26 cellular contexts compared by ENCODE assay signal in the genomic region with DNA sequence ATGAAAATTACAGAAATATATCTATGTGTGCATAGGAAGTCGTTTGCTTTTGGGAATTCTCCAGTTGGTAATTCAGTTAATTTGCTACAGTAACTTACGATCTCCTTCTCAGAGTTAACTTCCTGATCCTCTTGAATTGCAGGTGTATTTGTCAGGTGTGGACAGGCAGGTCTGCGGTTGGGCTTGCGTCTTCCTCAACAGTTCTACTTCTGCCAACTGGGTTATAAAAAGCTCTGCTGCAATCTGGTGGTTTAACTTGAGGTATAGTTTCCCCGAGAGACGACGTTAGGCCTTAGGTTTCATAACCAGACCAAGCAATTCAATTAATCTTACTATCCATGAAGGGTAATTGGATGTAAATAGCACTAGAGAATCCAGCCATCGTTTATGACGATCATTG.
"Had no signal": no experiment of that assay in that cellular context is flagged by ENCODE, and none has a peak within 500 bp of the region (broad histone marks: within the 10 kb centered on the region; RNA-seq: fewer than 3 reads in every experiment).

No MANE protein-coding gene starts in this region.

- H3K36me3 ChIP-seq: gastrocnemius medialis, left lung, prostate gland, right atrium auricular region, suprapubic skin, vagina had no signal

- H3K27me3 ChIP-seq: gastrocnemius medialis, left lung, right atrium auricular region, suprapubic skin, vagina had no signal

- H3K9me3 ChIP-seq: gastrocnemius medialis, left lung, prostate gland, right atrium auricular region, suprapubic skin, vagina had no signal

- H3K4me1 ChIP-seq: gastrocnemius medialis, left lung, prostate gland, right atrium auricular region, suprapubic skin had no signal

- H3K4me2 ChIP-seq: smooth muscle cell had no signal

- DNase-seq: cortex of kidney; effector CD4-positive, alpha-beta T cell; foreskin fibroblast; gastrocnemius medialis; head of caudate nucleus; kidney; left lung; mesenchymal stem cell; naive thymus-derived CD4-positive, alpha-beta T cell; nephron progenitor cell; nucleus accumbens; stimulated activated CD4-positive, alpha-beta T cell treated with anti-CD3 and anti-CD28 coated beads, Interleukin-12 subunit alpha, Interleukin-12 subunit beta, amount 100 ng/mL, for 4 hours; stimulated activated CD4-positive, alpha-beta T cell treated with anti-CD3 and anti-CD28 coated beads, Interleukin-1b, Interleukin-23, amount 100 ng/mL, for 48 hours; stimulated activated CD4-positive, alpha-beta T cell treated with anti-CD3 and anti-CD28 coated beads, Interleukin-4, amount 100 ng/mL, for 1 hour; stimulated activated CD8-positive, alpha-beta memory T cell treated with anti-CD3 and anti-CD28 coated beads, Interleukin-4, amount 100 ng/mL, for 48 hours; stimulated activated naive CD4-positive, alpha-beta T cell; stimulated activated naive CD8-positive, alpha-beta T cell treated with anti-CD3 and anti-CD28 coated beads, Interleukin-15, amount 100 ng/mL, for 72 hours; trophoblast cell had no signal

- H3K4me3 ChIP-seq: gastrocnemius medialis, left lung, prostate gland, right atrium auricular region, smooth muscle cell, suprapubic skin, vagina had no signal

- ATAC-seq: esophagus mucosa; gastrocnemius medialis; left lung; naive thymus-derived CD4-positive, alpha-beta T cell; sciatic nerve; stimulated activated naive CD8-positive, alpha-beta T cell treated with anti-CD3 and anti-CD28 coated beads, Interleukin-15, amount 100 ng/mL, for 72 hours had no signal

- H3K27ac ChIP-seq: epithelial cell of prostate, gastrocnemius medialis, left lung, prostate gland, right atrium auricular region, suprapubic skin, vagina had no signal
